28 cellular contexts compared by ENCODE assay signal in the genomic region with DNA sequence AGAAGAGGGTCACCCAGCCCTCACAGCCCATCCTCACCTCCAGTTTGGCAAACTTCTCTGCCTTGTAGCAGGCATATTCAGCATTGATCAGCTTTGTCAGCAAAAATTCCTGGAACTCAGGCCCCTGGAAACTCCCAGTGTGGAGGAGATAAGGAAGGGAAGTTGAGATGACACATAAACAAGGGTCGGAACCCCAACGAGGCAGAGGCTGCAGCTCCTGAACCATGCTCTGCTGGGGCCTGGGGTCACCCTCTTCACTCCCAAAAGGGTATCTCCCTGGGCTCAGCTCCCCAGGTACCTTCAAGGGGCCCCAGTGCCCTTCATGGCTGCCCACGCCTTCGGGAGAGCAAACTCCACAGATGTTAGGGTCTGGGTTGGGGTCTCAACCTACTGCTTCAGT.
"Had no signal": no experiment of that assay in that cellular context is flagged by ENCODE, and none has a peak within 500 bp of the region (broad histone marks: within the 10 kb centered on the region; RNA-seq: fewer than 3 reads in every experiment).

No MANE protein-coding gene starts in this region.

- DNase-seq: activated CD4-positive, alpha-beta T cell treated with anti-CD3 and anti-CD28 coated beads for 1 hour; activated CD4-positive, alpha-beta T cell treated with anti-CD3 and anti-CD28 coated beads, Interleukin-2, amount 50 U/mL, for 1 hour; activated CD8-positive, alpha-beta T cell treated with anti-CD3 and anti-CD28 coated beads for 36 hours; activated gamma-delta T cell treated with Interleukin-2 at 50 U/mL for 16 hours; activated naive CD4-positive, alpha-beta T cell treated with anti-CD3 and anti-CD28 coated beads, Interleukin-2, amount 50 U/mL, for 16 hours; activated T-cell treated with anti-CD3 and anti-CD28 coated beads, Interleukin-2, amount 50 U/mL, for 4 hours; amygdala; effector memory CD4-positive, alpha-beta T cell; erythroblast; gastrocnemius medialis; hippocampal formation; left cardiac atrium; left ventricle myocardium superior; natural killer cell; stimulated activated CD4-positive, alpha-beta T cell treated with anti-CD3 and anti-CD28 coated beads, Interleukin-12 subunit alpha, Interleukin-12 subunit beta, amount 100 ng/mL, for 4 hours; stimulated activated CD4-positive, alpha-beta T cell treated with anti-CD3 and anti-CD28 coated beads, Interleukin-4, amount 100 ng/mL, for 1 hour; substantia nigra; T-helper 1 cell; uterus had no signal

- H3K9me3 Mint-ChIP-seq: activated CD8-positive, alpha-beta T cell treated with anti-CD3 and anti-CD28 coated beads for 36 hours; activated T-cell treated with anti-CD3 and anti-CD28 coated beads, Interleukin-2, amount 50 U/mL, for 4 hours; activated T-helper 17 cell treated with anti-CD3 and anti-CD28 coated beads, Interleukin-2, amount 50 U/mL, for 72 hours; central memory CD8-positive, alpha-beta T cell; natural killer cell; stimulated activated naive CD8-positive, alpha-beta T cell treated with anti-CD3 and anti-CD28 coated beads, Interleukin-15, Interleukin-2, amounts not matched to agents 100 ng/mL and 50 ng/mL, for 24 hours; T-helper 2 cell treated with Interferon-gamma antibody and Interleukin-4, amounts not matched to agents 5 μg/mL and 100 μg/mL, for 36 hours; type B pancreatic cell had no signal

- H3K4me3 ChIP-seq: breast epithelium, gastrocnemius medialis, skin epidermis, uterus had no signal

- H3K4me1 ChIP-seq: breast epithelium, gastrocnemius medialis, uterus had no signal

- H3K36me3 ChIP-seq: breast epithelium, gastrocnemius medialis, neutrophil, uterus had no signal

- H3K27ac ChIP-seq: breast epithelium, gastrocnemius medialis, neutrophil, skin epidermis, uterus had no signal

- H3K4me3 Mint-ChIP-seq: activated CD8-positive, alpha-beta T cell treated with anti-CD3 and anti-CD28 coated beads for 36 hours; activated T-cell treated with anti-CD3 and anti-CD28 coated beads, Interleukin-2, amount 50 U/mL, for 4 hours; activated T-helper 17 cell treated with anti-CD3 and anti-CD28 coated beads, Interleukin-2, amount 50 U/mL, for 72 hours; central memory CD8-positive, alpha-beta T cell; stimulated activated naive CD8-positive, alpha-beta T cell treated with anti-CD3 and anti-CD28 coated beads, Interleukin-15, Interleukin-2, amounts not matched to agents 100 ng/mL and 50 ng/mL, for 24 hours had no signal

- H3K27me3 ChIP-seq: breast epithelium, gastrocnemius medialis, uterus had no signal

- ATAC-seq: activated T-helper 17 cell treated with anti-CD3 and anti-CD28 coated beads, Interleukin-2, amount 50 U/mL, for 72 hours; gastrocnemius medialis; natural killer cell had no signal

- H3K36me3 Mint-ChIP-seq: natural killer cell, type B pancreatic cell had no signal

- H3K27ac Mint-ChIP-seq: activated CD8-positive, alpha-beta T cell treated with anti-CD3 and anti-CD28 coated beads for 36 hours; activated T-helper 17 cell treated with anti-CD3 and anti-CD28 coated beads, Interleukin-2, amount 50 U/mL, for 72 hours; progenitor cell of endocrine pancreas; stimulated activated naive CD8-positive, alpha-beta T cell treated with anti-CD3 and anti-CD28 coated beads, Interleukin-15, Interleukin-2, amounts not matched to agents 100 ng/mL and 50 ng/mL, for 24 hours; T-helper 2 cell treated with Interferon-gamma antibody and Interleukin-4, amounts not matched to agents 5 μg/mL and 100 μg/mL, for 36 hours; type B pancreatic cell had no signal

- H3K27me3 Mint-ChIP-seq: stimulated activated naive CD8-positive, alpha-beta T cell treated with anti-CD3 and anti-CD28 coated beads, Interleukin-15, Interleukin-2, amounts not matched to agents 100 ng/mL and 50 ng/mL, for 24 hours; type B pancreatic cell had no signal
